Comparison of ENCODE assay signal across 23 cellular contexts in the genomic region with DNA sequence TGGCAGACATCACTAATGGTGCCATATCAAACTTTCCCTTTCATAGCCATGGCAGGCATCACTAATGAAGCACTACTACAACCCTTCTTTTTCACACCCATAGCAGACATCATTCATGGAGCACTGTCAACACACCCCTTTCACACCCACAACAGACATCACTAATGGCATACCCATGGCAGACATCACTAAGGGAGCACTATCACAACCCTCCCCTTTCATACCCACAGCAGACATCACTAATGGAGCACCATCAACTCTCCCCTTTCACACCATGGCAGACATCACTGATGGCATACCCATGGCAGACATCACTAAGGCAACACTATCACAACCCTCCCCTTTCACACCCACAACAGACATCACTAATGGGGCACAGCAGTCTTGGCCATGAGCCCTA. TPM values are rescaled to one million over a fixed set of nuclear protein-coding genes. Genes with fewer than 3 reads are reported as not detected.
DNase-seq lines count a peak whose midpoint lies in the region; ATAC-seq, FAIRE-seq and TF ChIP-seq lines count a peak whose summit lies in the region.
"Had no signal": no experiment of that assay in that cellular context is flagged by ENCODE, and none has a peak within 500 bp of the region (broad histone marks: within the 10 kb centered on the region; RNA-seq: fewer than 3 reads in every experiment).

No MANE protein-coding gene starts in this region.

- no peak overlapping the region for H3K4me3 ChIP-seq in BLaER1
- H3K4me3 ChIP-seq in HEK293 (ENCODE audit: low read depth, low read length), result no peak overlapping the region
- no peak overlapping the region for H3K4me3 ChIP-seq in GM12878
- no peak overlapping the region for H3K4me3 ChIP-seq in mesodermal cell (ENCODE audit: extremely low read depth, insufficient read depth, low read length, poor library complexity, severe bottlenecking)
- H3K4me3 ChIP-seq: A549 had no signal

- peak; percentile 13 for ATAC-seq in GM12878
- ATAC-seq: A549, PC-3 had no signal

- CTCF ChIA-PET in HEK293 (lab: Yijun Ruan, JAX), result interaction anchor here (1.2 to 3.0 kb wide), 4 partner anchors 11 to 177 kb away, joined by 4 to 37 read pairs (median 5); no protein-coding TSS in a partner anchor
- CTCF ChIA-PET in GM12878 (lab: Yijun Ruan, JAX), result interaction anchor here (0.8 to 2.0 kb wide), 8 partner anchors 44 to 341 kb away, joined by 3 to 12 read pairs (median 3); no protein-coding TSS in a partner anchor

- TF ChIP-seq EP300 in GM12878 (IDR thresholded peaks at IDR 0.05; ENCODE audit: borderline replicate concordance in 1 of 2, control insufficient read depth in 1 of 2, low read depth in 2 of 2, low read length in 2 of 2), result no peak

- SMC1A ChIA-PET in GM12878 (lab: Charles Lee; ENCODE audit: uncharacterized antibody, unreplicated experiment), result interaction anchor here (0.9 to 2.0 kb wide), 3 partner anchors 173 to 342 kb away, joined by 3 to 10 read pairs (median 3); no protein-coding TSS in a partner anchor

- H3K9me3 ChIP-seq in BLaER1 (no peaks in the 10 kb centered on the region), HEK293 (ENCODE audit: control insufficient read depth, insufficient read depth, low read depth, low read length) (no peaks in the 10 kb centered on the region), GM12878 (replicated peaks; ENCODE audit: control insufficient read depth, insufficient read depth, low read length) (no peaks in the 10 kb centered on the region), mesodermal cell (ENCODE audit: control insufficient read depth, low read length) (no peaks in the 10 kb centered on the region)
- H3K9me3 ChIP-seq: A549 had no signal

- intact Hi-C loops in GM12878 (cut with micrococcal nuclease; ENCODE audit: unreplicated experiment), result loop anchor here (10.0 kb wide), 2 partner anchors 108 to 278 kb away; a partner anchor contains a TSS

- H3K9ac ChIP-seq in BLaER1, result no peak overlapping the region; the same call in 1 of the 2 replicates
- no peak overlapping the region for H3K9ac ChIP-seq in GM12878 (ENCODE audit: control insufficient read depth, insufficient read depth, low read length)

- TF ChIP-seq RAD21 in GM12878 (IDR thresholded peaks at IDR 0.05; ENCODE audit: insufficient read depth, low read depth, low read length), result no peak

- RAD21 ChIA-PET in GM12878 (lab: Charles Lee; ENCODE audit: unreplicated experiment), result interaction anchor here (1.0 to 1.2 kb wide), 2 partner anchors 327 to 342 kb away, joined by 3 read pairs; no protein-coding TSS in a partner anchor

- TF ChIP-seq POLR2A in GM12878 (IDR thresholded peaks at IDR 0.05; ENCODE audit: low read depth, low read length), result no peak

- FAIRE-seq in GM12878 (lab: Jason Lieb, UNC), result no peak
- FAIRE-seq: A549, G401.6 had no signal

- H3K4me2 ChIP-seq in BLaER1, result peak overlapping the region; percentile 68
- H3K4me2 ChIP-seq in GM12878 (ENCODE audit: control insufficient read depth, insufficient read depth), result no peak overlapping the region
- H3K4me2 ChIP-seq: A549 had no signal

- no peaks in the 10 kb centered on the region for H3K36me3 ChIP-seq in BLaER1
- peaks cover 0 to 8% of the 10 kb centered on the region in 2 experiments; a peak in 1 of 3 replicates for H3K36me3 ChIP-seq in HEK293 (ENCODE audit: control insufficient read depth in 2 of 2, insufficient read depth in 1 of 2, low read length in 2 of 2)
- no peaks in the 10 kb centered on the region for H3K36me3 ChIP-seq in GM12878 (ENCODE audit: control insufficient read depth in 2 of 2, insufficient read depth in 2 of 2, low read length in 1 of 2)
- no peaks in the 10 kb centered on the region for H3K36me3 ChIP-seq in mesodermal cell (ENCODE audit: control insufficient read depth, insufficient read depth, low read length)

- no peaks in the 10 kb centered on the region for H3K79me2 ChIP-seq in GM12878 (ENCODE audit: control insufficient read depth, insufficient read depth, low read length)

- H3K27me3 ChIP-seq in BLaER1 (peaks cover 5% of the 10 kb centered on the region; the same call in 1 of the 2 replicates), GM12878 (replicated peaks in 1 of 2; ENCODE audit: control insufficient read depth in 2 of 2, insufficient read depth in 2 of 2, low read length in 1 of 2) (no peaks in the 10 kb centered on the region; a peak in 1 of 4 replicates)

- no peak overlapping the region for H2AFZ ChIP-seq in GM12878 (ENCODE audit: control insufficient read depth, low read depth, low read length)

- POLR2A ChIA-PET in HEK293 (lab: Yijun Ruan, JAX) (no interaction called here), GM12878 (lab: Charles Lee) (no interaction called here)

- DNase-seq in GM12878 (ENCODE audit: low read depth, low spot score), result no peak
- DNase-seq in C1 segment of cervical spinal cord (lab: John Stamatoyannopoulos, UW), result no peak
- DNase-seq in Ammon's horn (ENCODE audit: low spot score), result no peak
- DNase-seq in NCI-H446 treated with DMSO at 0.1 percent for 48 hours (lab: John Stamatoyannopoulos, UW), result no peak
- DNase-seq: Calu3; CD8-positive, alpha-beta memory T cell; DMS153; GOT3; NCI-H1694; NCI-H2081 treated with DMSO at 0.1 percent for 48 hours; NCI-H2171 treated with DMSO at 0.1 percent for 48 hours; NCI-H526 treated with DMSO at 0.1 percent for 48 hours; PC-3; Right ventricle myocardium superior had no signal

- H3K27ac ChIP-seq in BLaER1, result no peak overlapping the region
- H3K27ac ChIP-seq in HEK293 (ENCODE audit: extremely low read depth, low read depth, low read length), result no peak overlapping the region
- H3K27ac ChIP-seq in GM12878 (ENCODE audit: control insufficient read depth, insufficient read depth), result no peak overlapping the region
- peak overlapping the region; percentile 78 for H3K27ac ChIP-seq in mesodermal cell (ENCODE audit: low read depth, low read length, severe bottlenecking)
- H3K27ac ChIP-seq: A549, C4-2B had no signal

- no TSS peak for BruUV-seq in GM12878 (replicated peaks; lab: Mats Ljungman, UMichigan)

- in situ Hi-C loops in GM12878 (cut with MboI), result loop anchor here (5.0 kb wide), 1 partner anchor 170 kb away; no protein-coding TSS in a partner anchor

- H4K20me1 ChIP-seq in BLaER1 (no peaks in the 10 kb centered on the region), GM12878 (ENCODE audit: control insufficient read depth, insufficient read depth) (no peaks in the 10 kb centered on the region)

- no peak for TF ChIP-seq CTCF in HEK293 (tag by site-specific recombination; IDR thresholded peaks at IDR 0.05)
- no peak for TF ChIP-seq CTCF in GM12878 (IDR thresholded peaks at IDR 0.05 in 2 of 3, conservative IDR thresholded peaks at IDR 0.05 in 1 of 3; ENCODE audit: control insufficient read depth in 2 of 3, extremely low read depth in 1 of 3, insufficient read depth in 1 of 3, low read depth in 3 of 3, low read length in 3 of 3)

- peaks cover 50% of the 10 kb centered on the region for H3K4me1 ChIP-seq in BLaER1
- H3K4me1 ChIP-seq in HEK293 (ENCODE audit: control insufficient read depth, insufficient read depth, low read length), result no peaks in the 10 kb centered on the region
- peaks cover 13% of the 10 kb centered on the region for H3K4me1 ChIP-seq in GM12878 (ENCODE audit: control insufficient read depth, insufficient read depth, low read length)
- H3K4me1 ChIP-seq in mesodermal cell (ENCODE audit: control insufficient read depth, insufficient read depth, low read length, poor library complexity, severe bottlenecking), result peaks cover 15% of the 10 kb centered on the region
- H3K4me1 ChIP-seq: A549 had no signal

TF ChIP-seq in GM12878, 131 proteins besides CTCF, POLR2A, EP300 and RAD21 (continues in another document):
- no peak for TF ChIP-seq RB1 (IDR thresholded peaks at IDR 0.05; ENCODE audit: borderline replicate concordance)
- TF ChIP-seq WRNIP1 (IDR thresholded peaks at IDR 0.05; ENCODE audit: borderline replicate concordance, low read depth, low read length), result no peak
- TF ChIP-seq TCF7 (IDR thresholded peaks at IDR 0.05; ENCODE audit: borderline replicate concordance), result no peak
- no peak for TF ChIP-seq SMARCA5 (IDR thresholded peaks at IDR 0.05)

RNA-seq across cellular contexts. Expression of a gene that starts 33.7 kb away (rescaled TPM):
- total RNA-seq in GM12878 (2013; cell fraction: nucleolus; rRNA removed), result not detected in 2 replicates
- total RNA-seq in GM12878 (2014; rRNA removed) (under 0.01 TPM in 1 of 2 replicates, not detected in the other), GM12878 (2014; rRNA removed; fragmentation: Illumina TruSeq; extraction: Trizol) (not detected in 2 replicates), GM12878 (2021) (0.08 TPM in 1 of 2 replicates, not detected in the other)
- polyA plus RNA-seq in GM12878 (2011; ENCODE audit: low read depth), result not detected
- polyA plus RNA-seq in GM12878 (2011; rRNA removed) (not detected in 2 replicates), GM12878 (2014; fragmentation: Illumina TruSeq; extraction: Trizol) (not detected in 2 replicates), GM12878 (2014; fragmentation: Nextera tagmentation; extraction: Ambion mirVana) (not detected), GM12878 (2014; rRNA removed) (not detected in 2 replicates), GM12878 (2016; fragmentation: Nextera tagmentation; extraction: Ambion mirVana) (not detected)
- polyA plus RNA-seq in GM12878 (2011; cell fraction: cytosol; rRNA removed), result 0.02 TPM in 1 of 2 replicates, not detected in the other
- 0.03 TPM in 1 of 2 replicates, not detected in the other for polyA plus RNA-seq in GM12878 (2011; cell fraction: nucleus; rRNA removed)
- not detected in 2 replicates for polyA plus RNA-seq in GM12878 (2012)
- polyA minus RNA-seq in GM12878 (2011; rRNA and poly(A)+ RNA removed), result not detected in 2 replicates
- not detected in 2 replicates for polyA minus RNA-seq in GM12878 (2011; cell fraction: cytosol; rRNA and poly(A)+ RNA removed)
- polyA minus RNA-seq in GM12878 (2011; cell fraction: nucleus; rRNA and poly(A)+ RNA removed), result not detected in 2 replicates
- polyA plus RNA-seq in mesodermal cell (2013, experiment 1 of 2), result 12.2 TPM
- polyA plus RNA-seq in mesodermal cell (2013, experiment 2 of 2), result 9.7 TPM
- total RNA-seq: Calu3, M059J, RPMI7951 had no signal
- polyA plus RNA-seq: CD8-positive, alpha-beta memory T cell; IgD-negative memory B cell had no signal

RNA-seq across cellular contexts. Expression of a gene that starts 53.7 kb away (rescaled TPM):
- not detected in 2 replicates for total RNA-seq in GM12878 (2013; cell fraction: nucleolus; rRNA removed)
- not detected in 2 replicates for total RNA-seq in GM12878 (2014; rRNA removed)
- not detected in 2 replicates for total RNA-seq in GM12878 (2014; rRNA removed; fragmentation: Illumina TruSeq; extraction: Trizol)
- total RNA-seq in GM12878 (2021), result 0.15 TPM in 1 of 2 replicates, not detected in the other
- not detected for polyA plus RNA-seq in GM12878 (2011; ENCODE audit: low read depth)
- 0.07 TPM in 1 of 2 replicates, not detected in the other for polyA plus RNA-seq in GM12878 (2011; rRNA removed)
- polyA plus RNA-seq in GM12878 (2011; cell fraction: cytosol; rRNA removed), result not detected in 2 replicates
- not detected in 2 replicates for polyA plus RNA-seq in GM12878 (2011; cell fraction: nucleus; rRNA removed)
- 0.07 TPM in 1 of 2 replicates, not detected in the other for polyA plus RNA-seq in GM12878 (2012)
- not detected in 2 replicates for polyA plus RNA-seq in GM12878 (2014; fragmentation: Illumina TruSeq; extraction: Trizol)
- polyA plus RNA-seq in GM12878 (2014; fragmentation: Nextera tagmentation; extraction: Ambion mirVana), result not detected
- polyA plus RNA-seq in GM12878 (2014; rRNA removed), result not detected in 2 replicates
- under 1 TPM in 1 of 2 experiments, not detected in 1; 0.08 TPM for polyA plus RNA-seq in GM12878 (2016; fragmentation: Nextera tagmentation; extraction: Ambion mirVana)
- polyA minus RNA-seq in GM12878 (2011; rRNA and poly(A)+ RNA removed), result not detected in 2 replicates
- not detected in 2 replicates for polyA minus RNA-seq in GM12878 (2011; cell fraction: cytosol; rRNA and poly(A)+ RNA removed)
- not detected in 2 replicates for polyA minus RNA-seq in GM12878 (2011; cell fraction: nucleus; rRNA and poly(A)+ RNA removed)
- polyA plus RNA-seq in mesodermal cell (2013, experiment 1 of 2), result 19.9 TPM
- 16.4 TPM for polyA plus RNA-seq in mesodermal cell (2013, experiment 2 of 2)
- polyA plus RNA-seq: CD8-positive, alpha-beta memory T cell; IgD-negative memory B cell had no signal
